Comparison of ENCODE assay signal across 8 cellular contexts in the genomic region with DNA sequence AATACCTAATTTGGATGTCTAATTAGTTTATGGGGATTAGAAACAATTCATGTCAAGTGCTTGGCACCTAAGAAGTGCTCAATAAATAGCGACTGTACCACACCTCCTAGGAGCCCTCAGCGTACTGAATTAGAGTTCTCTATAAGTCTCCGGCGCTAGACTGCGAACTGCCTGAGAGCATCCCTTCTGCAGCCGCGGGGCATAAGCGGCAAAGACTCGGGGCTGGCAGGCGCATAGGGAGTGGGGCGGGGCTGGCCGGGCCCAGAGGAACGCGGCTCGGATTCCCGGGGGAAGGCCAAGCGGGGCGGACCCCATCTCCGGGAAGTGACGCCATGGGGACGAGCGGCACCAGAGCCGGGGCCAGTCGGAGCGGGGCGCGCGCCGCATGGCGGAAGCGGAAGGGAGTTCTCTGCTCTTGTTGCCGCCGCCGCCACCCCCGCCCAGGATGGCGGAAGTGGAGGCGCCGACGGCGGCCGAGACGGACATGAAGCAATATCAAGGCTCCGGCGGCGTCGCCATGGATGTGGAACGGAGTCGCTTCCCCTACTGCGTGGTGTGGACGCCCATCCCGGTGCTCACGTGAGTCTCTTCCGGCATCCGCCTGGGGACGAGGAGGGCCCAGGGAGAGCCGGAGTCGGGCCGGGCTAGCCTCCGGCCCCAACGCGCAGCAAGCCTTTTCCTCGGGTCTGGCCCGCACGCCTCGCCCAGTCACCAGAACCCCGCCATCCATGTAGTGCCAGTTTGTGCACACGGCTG. TPM values are rescaled to one million over a fixed set of nuclear protein-coding genes. Genes with fewer than 3 reads are reported as not detected.
DNase-seq lines count a peak whose midpoint lies in the region; ATAC-seq, FAIRE-seq and TF ChIP-seq lines count a peak whose summit lies in the region.

A gene with protein sequence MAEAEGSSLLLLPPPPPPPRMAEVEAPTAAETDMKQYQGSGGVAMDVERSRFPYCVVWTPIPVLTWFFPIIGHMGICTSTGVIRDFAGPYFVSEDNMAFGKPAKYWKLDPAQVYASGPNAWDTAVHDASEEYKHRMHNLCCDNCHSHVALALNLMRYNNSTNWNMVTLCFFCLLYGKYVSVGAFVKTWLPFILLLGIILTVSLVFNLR (plus strand): TSS at position 351 of the 756 bp plus-strand sequence. CDS start 35 bp downstream, at position 386.

- no TSS peak for BruUV-seq in endothelial cell of umbilical vein (replicated peaks; lab: Mats Ljungman, UMichigan)

- H3K36me3 Mint-ChIP-seq in IgD-negative memory B cell, result peaks cover 1% of the 10 kb centered on the region

- H3K27ac Mint-ChIP-seq in IgD-negative memory B cell, result peak within 1 kb of the TSS; percentile 94 to 97 (median 96)

- H3K4me3 Mint-ChIP-seq in IgD-negative memory B cell, result peak within 1 kb of the TSS; percentile 96 to 99 (median 98)

- peaks cover 31 to 38% (median 33%) of the 10 kb centered on the region in 3 donors for H3K4me1 Mint-ChIP-seq in IgD-negative memory B cell

- dilution Hi-C loops in endothelial cell of umbilical vein (cut with MboI; ENCODE audit: extremely low pct_ligation_motif_present, low sequenced_read_pairs), result no loop called here

- H3K4me3 ChIP-seq in endothelial cell of umbilical vein (replicated peaks in 1 of 3; ENCODE audit: insufficient read depth in 1 of 3, low read depth in 1 of 3, low read length in 3 of 3), result peak within 1 kb of the TSS; percentile 47 to 82 (median 68)

- peak within 1 kb of the TSS; percentile 92 for H3K9ac ChIP-seq in endothelial cell of umbilical vein (replicated peaks; ENCODE audit: extremely low read depth, insufficient read depth, low read length)

- no peaks in the 10 kb centered on the region for H3K9me1 ChIP-seq in endothelial cell of umbilical vein (replicated peaks; ENCODE audit: control insufficient read depth, extremely low read depth, insufficient read depth, low read length)

- H3K36me3 ChIP-seq in endothelial cell of umbilical vein (ENCODE audit: control insufficient read depth in 2 of 2, extremely low read depth in 1 of 2, insufficient read depth in 2 of 2, low read length in 2 of 2), result peaks cover 3 to 7% of the 10 kb centered on the region in 2 experiments

- peaks cover 5% of the 10 kb centered on the region for H3K27me3 Mint-ChIP-seq in IgD-negative memory B cell

- CTCF ChIA-PET in endothelial cell of umbilical vein (lab: Charles Lee), result interaction anchor here (0.6 to 1.6 kb wide), 6 partner anchors 11 to 283 kb away, joined by 3 to 20 read pairs (median 3); a partner anchor contains a TSS

- peak within 1 kb of the TSS; percentile 77 for H3K27ac ChIP-seq in endothelial cell of umbilical vein (ENCODE audit: insufficient read depth, low read depth, low read length)

- intact Hi-C loops in endothelial cell of umbilical vein (cut with micrococcal nuclease), result loop anchor here (1.0 to 5.0 kb wide), 6 partner anchors 10 to 277 kb away; a partner anchor contains a TSS

- H3K79me2 ChIP-seq in endothelial cell of umbilical vein (ENCODE audit: control insufficient read depth, insufficient read depth, low read length), result peaks cover 45% of the 10 kb centered on the region

- no peaks in the 10 kb centered on the region for H4K20me1 ChIP-seq in endothelial cell of umbilical vein (replicated peaks; ENCODE audit: control insufficient read depth, extremely low read depth, insufficient read depth, low read length)

- no peaks in the 10 kb centered on the region for H3K27me3 ChIP-seq in endothelial cell of umbilical vein (ENCODE audit: control insufficient read depth in 2 of 2, insufficient read depth in 2 of 2, low read length in 2 of 2)

- peak within 1 kb of the TSS; percentile 99 for H2AFZ ChIP-seq in endothelial cell of umbilical vein (ENCODE audit: low read depth, low read length)

- peak within 1 kb of the TSS; percentile 90 for H3K4me2 ChIP-seq in endothelial cell of umbilical vein (ENCODE audit: insufficient read depth, low read length)

- ATAC-seq in GM21576 (IDR thresholded peaks at IDR 0.05; ENCODE audit: unreplicated experiment), result peak; percentile 88

- peak; percentile 98 for DNase-seq in DMS153 (lab: John Stamatoyannopoulos, UW)
- DNase-seq in OCI-M1 (lab: John Stamatoyannopoulos, UW), result peak; percentile 98
- DNase-seq in activated T-cell treated with anti-CD3 and anti-CD28 coated beads for 24 hours (ENCODE audit: low read depth), result peak; percentile 96
- peak; percentile 97 for DNase-seq in endothelial cell of umbilical vein (ENCODE audit: low read depth, low spot score)
- DNase-seq in middle frontal gyrus (ENCODE audit: extremely low spot score, low spot score), result peak; percentile 95
- peak; percentile 93 to 94 for DNase-seq in stimulated activated CD8-positive, alpha-beta memory T cell treated with anti-CD3 and anti-CD28 coated beads, Interleukin-2, amount 100 ng/mL, for 1 hour (ENCODE audit: low read depth in 2 of 2)

- no peaks in the 10 kb centered on the region for H3K9me3 ChIP-seq in endothelial cell of umbilical vein (replicated peaks; ENCODE audit: control insufficient read depth, insufficient read depth, low read length)

- POLR2A ChIA-PET in endothelial cell of umbilical vein (lab: Charles Lee), result no interaction called here

- H3K9me3 Mint-ChIP-seq in IgD-negative memory B cell, result no peaks in the 10 kb centered on the region

- FAIRE-seq in endothelial cell of umbilical vein (lab: Jason Lieb, UNC), result peak; percentile 97

- TF ChIP-seq POLR2A in endothelial cell of umbilical vein (IDR thresholded peaks at IDR 0.05; ENCODE audit: low read depth, low read length), result peak; percentile 94

- H3K4me1 ChIP-seq in endothelial cell of umbilical vein (ENCODE audit: control insufficient read depth, extremely low read depth, insufficient read depth, low read length), result peaks cover 11% of the 10 kb centered on the region

- no peak for TF ChIP-seq CTCF in endothelial cell of umbilical vein (IDR thresholded peaks at IDR 0.05; ENCODE audit: extremely low read depth in 1 of 2, insufficient read depth in 1 of 2, low read depth in 1 of 2, low read length in 2 of 2)

TF ChIP-seq in endothelial cell of umbilical vein, 7 proteins besides CTCF, POLR2A, EP300 and RAD21:
- TF ChIP-seq JUN (IDR thresholded peaks at IDR 0.05; ENCODE audit: borderline replicate concordance, insufficient read depth, insufficient read length, low read depth), result no peak
- TF ChIP-seq, protein P1, sequence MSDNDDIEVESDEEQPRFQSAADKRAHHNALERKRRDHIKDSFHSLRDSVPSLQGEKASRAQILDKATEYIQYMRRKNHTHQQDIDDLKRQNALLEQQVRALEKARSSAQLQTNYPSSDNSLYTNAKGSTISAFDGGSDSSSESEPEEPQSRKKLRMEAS (IDR thresholded peaks at IDR 0.05; ENCODE audit: insufficient read depth, insufficient read length), result peak; percentile 17
- TF ChIP-seq EZH2 (IDR thresholded peaks at IDR 0.05; ENCODE audit: borderline replicate concordance, low read depth, low read length, severe bottlenecking), result no peak
- no peak for TF ChIP-seq GATA2 (IDR thresholded peaks at IDR 0.05; ENCODE audit: insufficient read depth, insufficient read length, low read depth, low read length)
- no peak for TF ChIP-seq FOS (IDR thresholded peaks at IDR 0.05; ENCODE audit: borderline replicate concordance, insufficient read depth, low read length)
- TF ChIP-seq POLR2AphosphoS5 (IDR thresholded peaks at IDR 0.05; ENCODE audit: insufficient read depth, low read depth, low read length), result peak; percentile 95
- TF ChIP-seq MYC (IDR thresholded peaks at IDR 0.05; ENCODE audit: low read depth, low read length), result no peak

RNA-seq across cellular contexts. Expression of the gene that starts here (rescaled TPM):
- polyA plus RNA-seq in IgD-negative memory B cell, result 68.0 TPM
- 43.1 and 45.8 TPM in 2 replicates for total RNA-seq in endothelial cell of umbilical vein
- polyA plus RNA-seq in endothelial cell of umbilical vein, result 76.1 and 103 TPM in 2 replicates
- 61.1 and 68.5 TPM in 2 replicates for polyA plus RNA-seq in endothelial cell of umbilical vein (2011; cell fraction: cytosol; rRNA removed)
- polyA plus RNA-seq in endothelial cell of umbilical vein (2011; cell fraction: nucleus; rRNA removed), result 42.4 and 48.1 TPM in 2 replicates
- polyA plus RNA-seq in endothelial cell of umbilical vein (2012), result 30.7 and 35.6 TPM in 2 replicates
- polyA minus RNA-seq in endothelial cell of umbilical vein, result 71.0 and 75.9 TPM in 2 replicates
- polyA minus RNA-seq in endothelial cell of umbilical vein (2011; cell fraction: cytosol; rRNA and poly(A)+ RNA removed), result 23.4 TPM
- 16.3 and 17.6 TPM in 2 replicates for polyA minus RNA-seq in endothelial cell of umbilical vein (2011; cell fraction: nucleus; rRNA and poly(A)+ RNA removed)

Comparison
In these comparisons a context has a peak if more than half of its experiments do, and no peak if none do; other contexts are left out.
1. Peak in every context shown above with its lines: DNase-seq, ATAC-seq, H3K4me3 ChIP-seq and H3K27ac ChIP-seq.